ENCODE assay signal across 8 cellular contexts in the genomic region with DNA sequence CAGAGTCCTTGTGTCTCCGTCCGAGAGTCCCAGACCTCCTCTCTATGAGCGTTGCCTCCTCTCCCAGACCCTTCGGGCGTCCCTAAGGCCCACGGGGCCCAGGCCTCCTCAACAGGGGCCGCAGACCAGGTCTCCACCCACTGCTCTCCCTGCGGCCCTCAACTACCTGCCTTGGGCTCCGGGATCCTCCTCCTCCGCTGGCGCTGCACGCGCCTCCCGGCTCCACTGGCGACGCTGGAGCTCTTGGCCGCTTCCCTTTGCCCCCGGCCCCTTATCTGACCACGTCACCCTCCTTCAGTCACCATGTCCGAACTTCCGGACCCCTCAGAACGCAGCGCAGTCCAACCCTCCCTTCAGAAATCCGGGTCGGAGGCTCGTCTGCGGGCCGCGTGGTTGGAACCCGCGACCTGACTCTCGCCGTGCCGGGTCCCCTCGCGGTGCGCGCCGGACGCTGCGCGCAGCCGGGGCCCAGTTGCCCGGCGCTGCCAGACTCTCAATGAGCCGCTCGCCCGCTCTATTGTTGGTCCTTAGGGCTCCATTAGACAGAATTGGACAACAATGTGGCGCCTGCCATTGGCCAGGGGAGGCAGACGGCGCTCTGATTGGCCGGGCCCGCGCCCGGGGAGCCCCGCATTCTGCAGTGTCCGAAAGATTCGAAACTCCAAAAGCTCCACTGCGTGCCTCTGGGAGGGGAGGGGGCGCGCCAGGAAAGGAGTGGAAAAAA. TPM values are rescaled to one million over a fixed set of nuclear protein-coding genes. Genes with fewer than 3 reads are reported as not detected.
A peak's percentile ranks its signal among the peaks of the same experiment; 100 is the strongest.
DNase-seq lines count a peak whose midpoint lies in the region; ATAC-seq lines count a peak whose summit lies in the region.

A gene (minus strand): TSS at position 498 of the 724 bp plus-strand sequence. CDS start 1,907 bp downstream, outside the sequence.

- H3K4me3 Mint-ChIP-seq in central memory CD8-positive, alpha-beta T cell: peak within 1 kb of the TSS; percentile 76
- peak within 1 kb of the TSS; percentile 63 for H3K4me3 Mint-ChIP-seq in memory B cell

- no peaks in the 10 kb centered on the region for H3K9me3 Mint-ChIP-seq in central memory CD8-positive, alpha-beta T cell
- H3K9me3 Mint-ChIP-seq in memory B cell: no peaks in the 10 kb centered on the region

- H3K27ac Mint-ChIP-seq in central memory CD8-positive, alpha-beta T cell (ENCODE audit: low read depth): no peak within 1 kb of the TSS
- H3K27ac Mint-ChIP-seq in memory B cell: peak within 1 kb of the TSS; percentile 6

- no peak within 1 kb of the TSS for H3K27ac ChIP-seq in urinary bladder (ENCODE audit: low read depth)

- H3K36me3 Mint-ChIP-seq in central memory CD8-positive, alpha-beta T cell (ENCODE audit: insufficient read depth): peaks cover 4% of the 10 kb centered on the region
- peaks cover 6% of the 10 kb centered on the region for H3K36me3 Mint-ChIP-seq in memory B cell

- peaks cover 88% of the 10 kb centered on the region for H3K27me3 Mint-ChIP-seq in central memory CD8-positive, alpha-beta T cell
- peaks cover 48% of the 10 kb centered on the region for H3K27me3 Mint-ChIP-seq in memory B cell

- no peak for ATAC-seq in central memory CD8-positive, alpha-beta T cell (replicated peaks; ENCODE audit: extremely low read depth, poor library complexity, severe bottlenecking)
- ATAC-seq in memory B cell (ENCODE audit: low read depth): no peak

- peak within 1 kb of the TSS; percentile 34 for H3K4me3 ChIP-seq in urinary bladder (ENCODE audit: low read depth, low read length)

- H3K4me1 ChIP-seq in urinary bladder (ENCODE audit: insufficient read depth): no peaks in the 10 kb centered on the region

- no peaks in the 10 kb centered on the region for H3K36me3 ChIP-seq in urinary bladder (ENCODE audit: insufficient read depth)

- peaks cover 47% of the 10 kb centered on the region for H3K4me1 Mint-ChIP-seq in central memory CD8-positive, alpha-beta T cell
- H3K4me1 Mint-ChIP-seq in memory B cell: peaks cover 20% of the 10 kb centered on the region

- DNase-seq in activated CD8-positive, alpha-beta memory T cell treated with anti-CD3 and anti-CD28 coated beads, Interleukin-2, amount 50 U/mL, for 48 hours: peak; percentile 65
- DNase-seq in activated CD8-positive, alpha-beta memory T cell treated with anti-CD3 and anti-CD28 coated beads, Interleukin-2, amount 50 U/mL, for 4 hours: no peak
- DNase-seq in NCI-H2171 (lab: John Stamatoyannopoulos, UW): peak; percentile 78
- no peak for DNase-seq in central memory CD8-positive, alpha-beta T cell (ENCODE audit: low spot score in 2 of 2)
- DNase-seq in memory B cell (ENCODE audit: low spot score in 2 of 2): peak in 1 of 2 donors; percentile 18
- no peak for DNase-seq in foreskin melanocyte
- DNase-seq in effector CD4-positive, alpha-beta T cell: no peak

- WGBS in urinary bladder: 2% methylated on average over 61 of the region's 61 CpGs

RNA-seq across cellular contexts. Expression of the gene that starts here (rescaled TPM):
- total RNA-seq in urinary bladder: not detected
- polyA plus RNA-seq in urinary bladder: not detected

Comparison
In these comparisons a context has a peak if more than half of its experiments do, and no peak if none do; other contexts are left out.
1. DNase-seq: peak in activated CD8-positive, alpha-beta memory T cell treated with anti-CD3 and anti-CD28 coated beads, Interleukin-2, amount 50 U/mL, for 48 hours (single experiment) and NCI-H2171 (single experiment); none in activated CD8-positive, alpha-beta memory T cell treated with anti-CD3 and anti-CD28 coated beads, Interleukin-2, amount 50 U/mL, for 4 hours (single experiment), central memory CD8-positive, alpha-beta T cell (0 of 2), foreskin melanocyte (single experiment) and effector CD4-positive, alpha-beta T cell (single experiment).